Comparison of ENCODE assay signal across 18 cellular contexts in the genomic region with DNA sequence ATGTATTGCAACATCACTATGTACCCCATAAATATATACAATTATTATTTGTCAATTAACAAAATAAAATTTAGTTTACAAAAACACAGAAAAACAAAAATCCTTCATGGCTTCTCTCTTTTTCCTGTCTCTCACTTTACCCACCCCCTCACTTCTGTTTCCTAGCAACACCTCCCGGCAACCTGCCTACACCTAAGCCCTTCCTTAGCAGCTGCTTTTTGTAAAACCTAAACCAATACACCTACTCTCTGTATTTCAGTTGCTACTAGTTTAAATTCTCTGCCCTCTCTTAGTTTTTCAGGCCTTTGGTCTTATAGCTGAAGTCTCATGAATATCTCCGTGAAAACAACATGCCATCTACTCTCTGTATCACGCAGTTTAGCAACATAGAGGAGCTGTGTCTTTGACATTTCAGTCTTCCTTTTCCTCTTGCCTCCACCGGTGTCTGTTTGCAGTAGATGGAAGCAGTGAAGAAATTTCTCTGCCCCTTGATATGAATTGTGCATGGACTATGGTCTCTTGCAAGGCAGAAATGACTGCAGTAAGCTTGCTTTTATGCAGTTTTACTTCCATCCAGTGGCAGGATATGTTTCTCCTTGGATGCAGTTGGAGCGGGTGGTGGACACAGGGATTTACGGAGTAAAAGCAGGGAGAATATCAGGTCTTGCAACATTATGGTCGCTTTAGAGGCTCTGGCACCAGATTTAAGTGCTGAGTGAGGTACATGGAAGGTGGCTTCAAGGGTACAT. TPM values are rescaled to one million over a fixed set of nuclear protein-coding genes. Genes with fewer than 3 reads are reported as not detected.
A peak's percentile ranks its signal among the peaks of the same experiment; 100 is the strongest.
DNase-seq lines count a peak whose midpoint lies in the region; ATAC-seq, FAIRE-seq and TF ChIP-seq lines count a peak whose summit lies in the region.
"Had no signal": no experiment of that assay in that cellular context is flagged by ENCODE, and none has a peak within 500 bp of the region (broad histone marks: within the 10 kb centered on the region; RNA-seq: fewer than 3 reads in every experiment).

No MANE protein-coding gene starts in this region.

- WGBS in small intestine, 3 donors = 41 to 55% (median 45%) methylated on average over 7 of the region's 7 CpGs

- in situ Hi-C loops in KBM-7 (cut with MboI; ENCODE audit: low pct_unique_long_range_greater_than_20kb, low sequenced_read_pairs) = no loop called here

- peak; percentile 39 for DNase-seq in NCI-H82 (lab: John Stamatoyannopoulos, UW)
- DNase-seq in NCI-H82 treated with DMSO at 0.1 percent for 48 hours (lab: John Stamatoyannopoulos, UW; ENCODE audit: unreplicated experiment) = no peak
- DNase-seq in NCI-H345 (lab: John Stamatoyannopoulos, UW) = peak; percentile 52
- no peak for DNase-seq in endothelial cell (ENCODE audit: low spot score)
- DNase-seq in small intestine = peak; percentile 2
- no peak for DNase-seq in Right ventricle myocardium superior
- no peak for DNase-seq in midbrain (lab: John Stamatoyannopoulos, UW)
- DNase-seq in KBM-7 = no peak
- DNase-seq: glutamatergic neuron, left lung, NCI-H1436 treated with DMSO at 0.1 percent for 48 hours, RPMI8226 had no signal

- no peak for FAIRE-seq in small intestine (lab: Jason Lieb, UNC)
- FAIRE-seq: GM12892, GM19239 had no signal

- H3K27me3 Mint-ChIP-seq in endothelial cell (ENCODE audit: unreplicated experiment) = peaks cover 2% of the 10 kb centered on the region

- H3K27ac ChIP-seq in small intestine (ENCODE audit: low read depth in 1 of 2, low read length in 1 of 2) = no peak overlapping the region
- H3K27ac ChIP-seq: left lung had no signal

- ATAC-seq in Right ventricle myocardium superior (ENCODE audit: poor library complexity) = no peak
- ATAC-seq: left lung; natural killer cell treated with Interleukin-12 subunit alpha and Interleukin-12 subunit beta and Interleukin-15 and Interleukin-18, amount 100 ng/mL, for 72 hours had no signal

- no peaks in the 10 kb centered on the region for H3K9me3 Mint-ChIP-seq in endothelial cell (ENCODE audit: unreplicated experiment)
- H3K9me3 Mint-ChIP-seq: dendritic cell treated with granulocyte-macrophage colony-stimulating factor and Interleukin-4, amounts not matched to agents 40 ng/mL and 50 ng/mL, for 4 days; T-helper 2 cell treated with Interferon-gamma antibody and Interleukin-4, amounts not matched to agents 5 μg/mL and 100 μg/mL, for 36 hours had no signal

- no peaks in the 10 kb centered on the region for H3K4me1 ChIP-seq in small intestine (ENCODE audit: control insufficient read depth in 2 of 2, insufficient read depth in 1 of 2, low read depth in 1 of 2, low read length in 1 of 2)
- H3K4me1 ChIP-seq: left lung had no signal

- H3K36me3 ChIP-seq in small intestine (ENCODE audit: control insufficient read depth in 2 of 2, insufficient read depth in 2 of 2, low read length in 2 of 2) = no peaks in the 10 kb centered on the region
- H3K36me3 ChIP-seq: left lung had no signal

- peak overlapping the region; percentile 81 for H3K27ac Mint-ChIP-seq in endothelial cell (ENCODE audit: unreplicated experiment)
- H3K27ac Mint-ChIP-seq: dendritic cell treated with granulocyte-macrophage colony-stimulating factor and Interleukin-4, amounts not matched to agents 40 ng/mL and 50 ng/mL, for 4 days; natural killer cell treated with Interleukin-12 subunit alpha and Interleukin-12 subunit beta and Interleukin-15 and Interleukin-18, amount 100 ng/mL, for 72 hours; T-helper 2 cell treated with Interferon-gamma antibody and Interleukin-4, amounts not matched to agents 5 μg/mL and 100 μg/mL, for 36 hours had no signal

- intact Hi-C loops in Right ventricle myocardium superior (cut with DNase I) = no loop called here

- no peaks in the 10 kb centered on the region for H3K27me3 ChIP-seq in small intestine (ENCODE audit: control insufficient read depth in 2 of 2, insufficient read depth in 2 of 2, low read length in 2 of 2)

- no peak overlapping the region for H3K4me3 Mint-ChIP-seq in endothelial cell (ENCODE audit: unreplicated experiment)
- H3K4me3 Mint-ChIP-seq: dendritic cell treated with granulocyte-macrophage colony-stimulating factor and Interleukin-4, amounts not matched to agents 40 ng/mL and 50 ng/mL, for 4 days; natural killer cell treated with Interleukin-12 subunit alpha and Interleukin-12 subunit beta and Interleukin-15 and Interleukin-18, amount 100 ng/mL, for 72 hours; T-helper 2 cell treated with Interferon-gamma antibody and Interleukin-4, amounts not matched to agents 5 μg/mL and 100 μg/mL, for 36 hours had no signal

- TF ChIP-seq CTCF in endothelial cell (IDR thresholded peaks at IDR 0.05; ENCODE audit: unreplicated experiment) = no peak

- peaks cover 10% of the 10 kb centered on the region for H3K4me1 Mint-ChIP-seq in endothelial cell (ENCODE audit: unreplicated experiment)

- H3K36me3 Mint-ChIP-seq in endothelial cell (ENCODE audit: low read depth, unreplicated experiment) = no peaks in the 10 kb centered on the region
- H3K36me3 Mint-ChIP-seq: natural killer cell treated with Interleukin-12 subunit alpha and Interleukin-12 subunit beta and Interleukin-15 and Interleukin-18, amount 100 ng/mL, for 72 hours had no signal

- no peaks in the 10 kb centered on the region for H3K9me3 ChIP-seq in small intestine (ENCODE audit: control insufficient read depth, low read depth)

- no peak overlapping the region for H3K4me3 ChIP-seq in small intestine (ENCODE audit: low read depth in 1 of 2, low read length in 2 of 2)
- H3K4me3 ChIP-seq: left lung, smooth muscle cell had no signal

RNA-seq across cellular contexts. Expression of gene ZDBF2, which starts 42.0 kb away (rescaled TPM):
- total RNA-seq in endothelial cell (ENCODE audit: unreplicated experiment) (38.1 TPM), Right ventricle myocardium superior (6.7 TPM)
- under 1 TPM; 0.22 to 0.98 (median 0.27) TPM for polyA plus RNA-seq in small intestine

Comparison
In these comparisons a context has a peak if more than half of its experiments do, and no peak if none do; other contexts are left out.
1. DNase-seq: peak in NCI-H82 (single experiment), NCI-H345 (single experiment) and small intestine (single experiment); none in NCI-H82 treated with DMSO at 0.1 percent for 48 hours (single experiment), endothelial cell (single experiment), Right ventricle myocardium superior (single experiment), midbrain (single experiment) and KBM-7 (single experiment).